In the genomic region with DNA sequence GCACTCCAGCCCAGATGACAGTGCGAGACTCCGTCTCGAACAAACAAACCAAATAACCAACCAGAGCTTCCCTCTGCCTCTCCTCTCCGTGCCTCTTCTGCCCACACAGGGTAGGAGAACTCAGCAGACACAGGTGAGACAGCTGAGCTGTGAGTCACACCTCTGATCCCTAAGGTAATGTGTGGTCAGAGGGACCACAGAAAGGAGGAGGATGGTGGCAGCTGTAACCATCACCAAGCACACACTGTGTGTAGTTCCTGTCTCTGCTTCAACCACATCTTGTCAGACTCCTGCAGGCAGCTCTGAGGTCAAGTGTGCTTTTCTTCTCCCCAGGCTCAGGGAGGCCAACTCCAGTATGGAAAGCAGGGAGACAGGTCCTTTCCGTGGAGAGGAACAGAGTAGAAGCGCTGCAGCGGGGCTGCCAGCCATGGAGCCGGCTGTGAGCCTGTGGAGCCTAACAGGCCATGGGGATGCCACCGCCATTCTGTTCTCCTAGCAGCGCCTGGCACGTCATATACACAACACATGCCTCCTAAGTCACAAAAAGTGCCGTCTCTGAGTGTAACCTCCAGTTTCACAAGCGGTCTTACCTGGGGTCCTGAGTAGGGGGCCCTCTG, we compare ENCODE assay signal across 14 cellular contexts. TPM values are rescaled to one million over a fixed set of nuclear protein-coding genes. Genes with fewer than 3 reads are reported as not detected.
DNase-seq lines count a peak whose midpoint lies in the region; ATAC-seq and TF ChIP-seq lines count a peak whose summit lies in the region.
"Had no signal": no experiment of that assay in that cellular context is flagged by ENCODE, and none has a peak within 500 bp of the region (broad histone marks: within the 10 kb centered on the region; RNA-seq: fewer than 3 reads in every experiment).

No MANE protein-coding gene starts in this region.

- POLR2A ChIA-PET in CD8-positive, alpha-beta T cell (lab: Charles Lee) = no interaction called here

- intact Hi-C loops in CD8-positive, alpha-beta T cell (cut with DNase I, micrococcal nuclease) = no loop called here
- intact Hi-C loops in tibial artery (cut with DNase I; ENCODE audit: low total_unique reads) = no loop called here

- TF ChIP-seq CTCF in CD8-positive, alpha-beta T cell (IDR thresholded peaks at IDR 0.05) = no peak
- no peak for TF ChIP-seq CTCF in tibial artery (IDR thresholded peaks at IDR 0.05)

- peaks cover 72% of the 10 kb centered on the region for H3K36me3 Mint-ChIP-seq in CD8-positive, alpha-beta T cell

- H3K36me3 ChIP-seq in CD8-positive, alpha-beta T cell (ENCODE audit: insufficient read depth, low read length) = peaks cover 33% of the 10 kb centered on the region
- peaks cover 42 to 93% (median 88%) of the 10 kb centered on the region in 3 donors for H3K36me3 ChIP-seq in tibial artery

- H3K9me3 Mint-ChIP-seq in CD8-positive, alpha-beta T cell = no peaks in the 10 kb centered on the region

- H3K9me3 ChIP-seq in CD8-positive, alpha-beta T cell (ENCODE audit: low read length) = no peaks in the 10 kb centered on the region
- no peaks in the 10 kb centered on the region for H3K9me3 ChIP-seq in tibial artery
- H3K9me3 ChIP-seq: BE2C, right lobe of liver, testis had no signal

- CTCF ChIA-PET in CD8-positive, alpha-beta T cell (lab: Charles Lee) = no interaction called here

- peaks cover 14% of the 10 kb centered on the region for H3K4me1 ChIP-seq in CD8-positive, alpha-beta T cell (ENCODE audit: insufficient read depth, low read length)
- peaks cover 0 to 13% (median 0%) of the 10 kb centered on the region in 4 donors for H3K4me1 ChIP-seq in tibial artery
- H3K4me1 ChIP-seq: BE2C had no signal

- H3K4me1 Mint-ChIP-seq in CD8-positive, alpha-beta T cell (ENCODE audit: low read depth) = peaks cover 6% of the 10 kb centered on the region

- H3K4me3 Mint-ChIP-seq in CD8-positive, alpha-beta T cell = no peak overlapping the region

- peak overlapping the region; percentile 49 for H3K27ac Mint-ChIP-seq in CD8-positive, alpha-beta T cell

- H3K4me3 ChIP-seq in CD8-positive, alpha-beta T cell (ENCODE audit: low read depth, low read length) = no peak overlapping the region
- no peak overlapping the region for H3K4me3 ChIP-seq in tibial artery
- H3K4me3 ChIP-seq: GM12878, right lobe of liver, testis had no signal

- H3K27me3 Mint-ChIP-seq in CD8-positive, alpha-beta T cell (ENCODE audit: low read depth) = no peaks in the 10 kb centered on the region

- peak; percentile 6 for DNase-seq in 8988T
- peak in 2 of 7 experiments; percentile 45 to 67 for DNase-seq in CD8-positive, alpha-beta T cell
- peak; percentile 56 for DNase-seq in activated CD8-positive, alpha-beta memory T cell treated with anti-CD3 and anti-CD28 coated beads, Interleukin-2, amount 50 U/mL, for 48 hours
- peak; percentile 4 for DNase-seq in iPS-NIHi11 (ENCODE audit: low spot score)
- no peak for DNase-seq in T-helper 9 cell
- no peak for DNase-seq in OCI-M1 (lab: John Stamatoyannopoulos, UW)
- no peak for DNase-seq in tibial artery
- DNase-seq: BE2C, NCI-H1694, NCI-H345, SW 1271, testis had no signal

- H3K27me3 ChIP-seq in CD8-positive, alpha-beta T cell (ENCODE audit: insufficient read depth, low read length) = no peaks in the 10 kb centered on the region
- no peaks in the 10 kb centered on the region for H3K27me3 ChIP-seq in tibial artery
- H3K27me3 ChIP-seq: BE2C, right lobe of liver, testis had no signal

- H3K27ac ChIP-seq in CD8-positive, alpha-beta T cell (ENCODE audit: low read depth, low read length) = no peak overlapping the region
- H3K27ac ChIP-seq in tibial artery = no peak overlapping the region
- H3K27ac ChIP-seq: right lobe of liver, testis had no signal

- ATAC-seq in CD8-positive, alpha-beta T cell = peak; percentile 78
- ATAC-seq: GM12878 had no signal

RNA-seq across cellular contexts. Expression of gene NUDT16L1, which starts 7.1 kb away (rescaled TPM):
- total RNA-seq in CD8-positive, alpha-beta T cell = 10 to 100 TPM; 72.9 to 76.5 TPM

RNA-seq across cellular contexts. Expression of gene ANKS3, which starts 33.6 kb away (rescaled TPM):
- total RNA-seq in CD8-positive, alpha-beta T cell = 10 to 100 TPM in 1 of 2 experiments, 1 to 10 TPM in 1; 8.6 to 11.8 TPM

RNA-seq across cellular contexts. Expression of gene DNAAF8, which starts 33.8 kb away (rescaled TPM):
- total RNA-seq in CD8-positive, alpha-beta T cell = not detected

Comparison
In these comparisons a context has a peak if more than half of its experiments do, and no peak if none do; other contexts are left out.
1. DNase-seq: peak in 8988T (single experiment), activated CD8-positive, alpha-beta memory T cell treated with anti-CD3 and anti-CD28 coated beads, Interleukin-2, amount 50 U/mL, for 48 hours (single experiment) and iPS-NIHi11 (single experiment); none in T-helper 9 cell (single experiment), OCI-M1 (single experiment) and tibial artery (0 of 2).